In genomic region chr4:38292529-38292928, GRCh38 we compare ENCODE assay signal across 29 cellular contexts.
"Had no signal": no experiment of that assay in that cellular context is flagged by ENCODE, and none has a peak within 500 bp of the region (broad histone marks: within the 10 kb centered on the region; RNA-seq: fewer than 3 reads in every experiment).

No MANE protein-coding gene starts in this region.

- H3K4me1 ChIP-seq: ascending aorta, left lung, lower lobe of right lung had no signal

- H3K4me3 ChIP-seq: ascending aorta, cardiac muscle cell, coronary artery, dorsolateral prefrontal cortex, left lung, lower lobe of right lung, skin epidermis, thoracic aorta had no signal

- H3K36me3 ChIP-seq: ascending aorta, cardiac muscle cell, left lung, lower lobe of right lung, thoracic aorta had no signal

- H3K27me3 ChIP-seq: ascending aorta, cardiac muscle cell, dorsolateral prefrontal cortex, left lung had no signal

- DNase-seq: activated CD4-positive, alpha-beta T cell treated with anti-CD3 and anti-CD28 coated beads for 36 hours; activated CD4-positive, CD25-positive, alpha-beta regulatory T cell; activated effector memory CD4-positive, alpha-beta T cell treated with anti-CD3 and anti-CD28 coated beads, Interleukin-2, amount 50 U/mL, for 16 hours; activated naive CD4-positive, alpha-beta T cell treated with anti-CD3 and anti-CD28 coated beads, Interleukin-2, amount 10 ng/mL, durations not matched to agents 7 days and 5 days; activated naive CD8-positive, alpha-beta T cell treated with anti-CD3 and anti-CD28 coated beads, Interleukin-2, amount 10 ng/mL, durations not matched to agents 7 days and 5 days; dorsolateral prefrontal cortex; effector memory CD4-positive, alpha-beta T cell; erythroblast; head of caudate nucleus; hippocampal formation; left lung; lower lobe of right lung; mesendoderm; posterior cingulate gyrus; stimulated activated CD4-positive, alpha-beta T cell treated with anti-CD3 and anti-CD28 coated beads, Interleukin-4, amount 100 ng/mL, for 24 hours; T-cell; trophoblast cell had no signal

- H3K27me3 Mint-ChIP-seq: activated naive CD8-positive, alpha-beta T cell treated with anti-CD3 and anti-CD28 coated beads, Interleukin-2, amount 10 ng/mL, durations not matched to agents 7 days and 5 days; T-cell had no signal

- H3K27ac ChIP-seq: ascending aorta, cardiac muscle cell, coronary artery, dorsolateral prefrontal cortex, left lung, lower lobe of right lung, skin epidermis, thoracic aorta had no signal

- H3K36me3 Mint-ChIP-seq: stimulated activated effector memory CD8-positive, alpha-beta T cell treated with anti-CD3 and anti-CD28 coated beads, Interleukin-12 subunit alpha, Interleukin-12 subunit beta, amount 100 ng/mL, for 72 hours had no signal

- H3K4me1 Mint-ChIP-seq: activated CD4-positive, alpha-beta T cell treated with anti-CD3 and anti-CD28 coated beads for 36 hours; activated naive CD4-positive, alpha-beta T cell treated with anti-CD3 and anti-CD28 coated beads, Interleukin-2, amount 10 ng/mL, durations not matched to agents 7 days and 5 days; stimulated activated effector memory CD8-positive, alpha-beta T cell treated with anti-CD3 and anti-CD28 coated beads, Interleukin-12 subunit alpha, Interleukin-12 subunit beta, amount 100 ng/mL, for 72 hours; T-cell had no signal

- H3K27ac Mint-ChIP-seq: activated CD4-positive, alpha-beta T cell treated with anti-CD3 and anti-CD28 coated beads for 36 hours; activated naive CD4-positive, alpha-beta T cell treated with anti-CD3 and anti-CD28 coated beads, Interleukin-2, amount 10 ng/mL, durations not matched to agents 7 days and 5 days; activated naive CD8-positive, alpha-beta T cell treated with anti-CD3 and anti-CD28 coated beads, Interleukin-2, amount 10 ng/mL, durations not matched to agents 7 days and 5 days; activated T-helper 1 cell treated with anti-CD3 and anti-CD28 coated beads, Interleukin-12 subunit alpha, Interleukin-12 subunit beta, Interleukin-2, Interleukin-4 antibody, amounts not matched to agents 30 ng/mL and 10 ng/mL and 1 ng/mL, durations not matched to agents 14 hours and 24 hours and 36 hours; brain; nephron; stimulated activated effector memory CD8-positive, alpha-beta T cell treated with anti-CD3 and anti-CD28 coated beads, Interleukin-12 subunit alpha, Interleukin-12 subunit beta, amount 100 ng/mL, for 72 hours; stimulated activated naive CD8-positive, alpha-beta T cell treated with anti-CD3 and anti-CD28 coated beads, Interleukin-15, Interleukin-2, amounts not matched to agents 100 ng/mL and 50 ng/mL, for 24 hours; T-cell; T-helper 2 cell treated with Interferon-gamma antibody and Interleukin-4, amounts not matched to agents 5 μg/mL and 100 μg/mL, for 36 hours had no signal

- H3K4me3 Mint-ChIP-seq: activated CD4-positive, alpha-beta T cell treated with anti-CD3 and anti-CD28 coated beads for 36 hours; activated naive CD4-positive, alpha-beta T cell treated with anti-CD3 and anti-CD28 coated beads, Interleukin-2, amount 10 ng/mL, durations not matched to agents 7 days and 5 days; activated naive CD8-positive, alpha-beta T cell treated with anti-CD3 and anti-CD28 coated beads, Interleukin-2, amount 10 ng/mL, durations not matched to agents 7 days and 5 days; activated T-helper 1 cell treated with anti-CD3 and anti-CD28 coated beads, Interleukin-12 subunit alpha, Interleukin-12 subunit beta, Interleukin-2, Interleukin-4 antibody, amounts not matched to agents 30 ng/mL and 10 ng/mL and 1 ng/mL, durations not matched to agents 14 hours and 24 hours and 36 hours; brain; nephron; stimulated activated effector memory CD8-positive, alpha-beta T cell treated with anti-CD3 and anti-CD28 coated beads, Interleukin-12 subunit alpha, Interleukin-12 subunit beta, amount 100 ng/mL, for 72 hours; stimulated activated naive CD8-positive, alpha-beta T cell treated with anti-CD3 and anti-CD28 coated beads, Interleukin-15, Interleukin-2, amounts not matched to agents 100 ng/mL and 50 ng/mL, for 24 hours; T-cell; T-helper 2 cell treated with Interferon-gamma antibody and Interleukin-4, amounts not matched to agents 5 μg/mL and 100 μg/mL, for 36 hours had no signal

- ATAC-seq: activated CD4-positive, alpha-beta T cell treated with anti-CD3 and anti-CD28 coated beads for 36 hours; left lung; lower lobe of right lung; sciatic nerve; stimulated activated effector memory CD8-positive, alpha-beta T cell treated with anti-CD3 and anti-CD28 coated beads, Interleukin-12 subunit alpha, Interleukin-12 subunit beta, amount 100 ng/mL, for 72 hours; T-cell had no signal
